Comparison of ENCODE assay signal across 19 cellular contexts in genomic region chr12:61780435-61780834, GRCh38.
"Had no signal": no experiment of that assay in that cellular context is flagged by ENCODE, and none has a peak within 500 bp of the region (broad histone marks: within the 10 kb centered on the region; RNA-seq: fewer than 3 reads in every experiment).

No MANE protein-coding gene starts in this region.

- DNase-seq: activated CD4-positive, alpha-beta T cell treated with anti-CD3 and anti-CD28 coated beads for 48 hours; activated CD8-positive, alpha-beta T cell treated with anti-CD3 and anti-CD28 coated beads, Interleukin-2, amount 10 ng/mL, durations not matched to agents 7 days and 5 days; activated T-cell treated with anti-CD3 and anti-CD28 coated beads, Interleukin-2, amount 50 U/mL, for 1 hour; aorta; foreskin fibroblast; heart right ventricle; immature natural killer cell; left lung; midbrain; spleen; stimulated activated CD4-positive, alpha-beta T cell treated with anti-CD3 and anti-CD28 coated beads, Interleukin-4, amount 100 ng/mL, for 4 hours; stimulated activated naive CD8-positive, alpha-beta T cell treated with anti-CD3 and anti-CD28 coated beads, Interleukin-15, Interleukin-2, amounts not matched to agents 100 U/mL and 50 U/mL, for 24 hours; T1000; upper lobe of left lung had no signal

- H3K4me1 ChIP-seq: heart right ventricle, left lung, spleen, upper lobe of left lung had no signal

- H3K27me3 ChIP-seq: heart right ventricle, left lung, spleen, upper lobe of left lung had no signal

- H3K36me3 Mint-ChIP-seq: brain, immature natural killer cell had no signal

- H3K9me3 Mint-ChIP-seq: brain; neural crest cell; T-helper 1 cell treated with Interleukin-12 subunit alpha and Interleukin-12 subunit beta and Interleukin-4 antibody, amounts not matched to agents 30 μg/mL and 1 μg/mL, for 36 hours had no signal

- H3K4me1 Mint-ChIP-seq: immature natural killer cell, neural crest cell had no signal

- H3K27ac Mint-ChIP-seq: activated CD8-positive, alpha-beta T cell treated with anti-CD3 and anti-CD28 coated beads, Interleukin-2, amount 10 ng/mL, durations not matched to agents 7 days and 5 days; activated naive CD4-positive, alpha-beta T cell treated with anti-CD3 and anti-CD28 coated beads, Interleukin-2, amount 50 U/mL, for 72 hours; immature natural killer cell; T-helper 1 cell treated with Interleukin-12 subunit alpha and Interleukin-12 subunit beta and Interleukin-4 antibody, amounts not matched to agents 30 μg/mL and 1 μg/mL, for 36 hours had no signal

- H3K9me3 ChIP-seq: heart right ventricle, left lung, spleen, upper lobe of left lung had no signal

- H3K27ac ChIP-seq: heart right ventricle, left lung, spleen, upper lobe of left lung had no signal

- H3K27me3 Mint-ChIP-seq: brain had no signal

- H3K4me3 Mint-ChIP-seq: activated CD8-positive, alpha-beta T cell treated with anti-CD3 and anti-CD28 coated beads, Interleukin-2, amount 10 ng/mL, durations not matched to agents 7 days and 5 days; brain; immature natural killer cell; neural crest cell; T-helper 1 cell treated with Interleukin-12 subunit alpha and Interleukin-12 subunit beta and Interleukin-4 antibody, amounts not matched to agents 30 μg/mL and 1 μg/mL, for 36 hours had no signal

- H3K4me3 ChIP-seq: heart right ventricle, left lung, lung, spleen, upper lobe of left lung had no signal

- ATAC-seq: activated CD8-positive, alpha-beta T cell treated with anti-CD3 and anti-CD28 coated beads, Interleukin-2, amount 10 ng/mL, durations not matched to agents 7 days and 5 days; activated naive CD4-positive, alpha-beta T cell treated with anti-CD3 and anti-CD28 coated beads, Interleukin-2, amount 50 U/mL, for 72 hours; heart right ventricle; stimulated activated naive CD8-positive, alpha-beta T cell treated with anti-CD3 and anti-CD28 coated beads, Interleukin-15, Interleukin-2, amounts not matched to agents 100 U/mL and 50 U/mL, for 24 hours had no signal

- H3K36me3 ChIP-seq: heart right ventricle, left lung, spleen, upper lobe of left lung had no signal
